In the genomic region with DNA sequence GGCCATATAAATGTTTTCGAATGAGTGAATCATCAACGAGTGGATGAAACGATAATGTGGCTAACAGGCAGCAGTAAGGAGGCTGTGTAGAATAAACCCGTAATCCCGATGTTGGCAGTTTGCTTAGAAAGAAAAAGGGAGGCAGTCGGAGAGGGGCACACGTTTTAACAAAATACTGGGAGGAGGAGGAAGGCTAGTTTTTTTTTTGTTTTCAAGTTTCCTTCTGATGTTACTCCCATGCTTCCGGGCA, we compare ENCODE assay signal across 8 cellular contexts. TPM values are rescaled to one million over a fixed set of nuclear protein-coding genes. Genes with fewer than 3 reads are reported as not detected.
A peak's percentile ranks its signal among the peaks of the same experiment; 100 is the strongest.
DNase-seq lines count a peak whose midpoint lies in the region; ATAC-seq lines count a peak whose summit lies in the region.

No MANE protein-coding gene starts in this region.

- peaks cover 2 to 24% (median 23%) of the 10 kb centered on the region in 5 donors for H3K4me1 ChIP-seq in subcutaneous abdominal adipose tissue (ENCODE audit: control insufficient read depth in 5 of 5, insufficient read depth in 5 of 5, low read length in 5 of 5)

- H3K27me3 Mint-ChIP-seq in activated T-helper 17 cell treated with anti-CD3 and anti-CD28 coated beads, Interleukin-2, amount 50 U/mL, for 72 hours = no peaks in the 10 kb centered on the region

- DNase-seq in NCI-H510A treated with DMSO at 0.1 percent for 48 hours (lab: John Stamatoyannopoulos, UW) (peak; percentile 96), NCI-H510A (lab: John Stamatoyannopoulos, UW) (no peak), pons (ENCODE audit: low spot score) (no peak)

- H3K4me3 Mint-ChIP-seq in activated T-helper 17 cell treated with anti-CD3 and anti-CD28 coated beads, Interleukin-2, amount 50 U/mL, for 72 hours = peak overlapping the region; percentile 89

- H3K27ac Mint-ChIP-seq in activated T-helper 17 cell treated with anti-CD3 and anti-CD28 coated beads, Interleukin-2, amount 50 U/mL, for 72 hours = peak overlapping the region; percentile 88

- H3K9me3 Mint-ChIP-seq in activated T-helper 17 cell treated with anti-CD3 and anti-CD28 coated beads, Interleukin-2, amount 50 U/mL, for 72 hours = no peaks in the 10 kb centered on the region

- H3K27ac ChIP-seq in subcutaneous abdominal adipose tissue (ENCODE audit: low read depth, low read length) = peak overlapping the region; percentile 46

- H3K36me3 ChIP-seq in subcutaneous abdominal adipose tissue (ENCODE audit: control insufficient read depth in 5 of 5, insufficient read depth in 5 of 5, low read length in 5 of 5) = no peaks in the 10 kb centered on the region

- ATAC-seq in activated T-helper 17 cell treated with anti-CD3 and anti-CD28 coated beads, Interleukin-2, amount 50 U/mL, for 72 hours (replicated peaks) = no peak
- no peak for ATAC-seq in GM18909 (IDR thresholded peaks at IDR 0.05; ENCODE audit: poor library complexity, unreplicated experiment)
- no peak for ATAC-seq in HG02798 (IDR thresholded peaks at IDR 0.05; ENCODE audit: poor library complexity, unreplicated experiment)

- no peaks in the 10 kb centered on the region for H3K27me3 ChIP-seq in subcutaneous abdominal adipose tissue (ENCODE audit: control insufficient read depth in 5 of 5, insufficient read depth in 4 of 5, low read length in 5 of 5)

- peak overlapping the region in 4 of 5 donors; percentile 47 to 87 (median 74) for H3K9ac ChIP-seq in subcutaneous abdominal adipose tissue (ENCODE audit: low read length in 5 of 5)

- peaks cover 24% of the 10 kb centered on the region for H3K4me1 Mint-ChIP-seq in activated T-helper 17 cell treated with anti-CD3 and anti-CD28 coated beads, Interleukin-2, amount 50 U/mL, for 72 hours

- H3K4me3 ChIP-seq in iPS-18c (ENCODE audit: insufficient read depth, low read depth, low read length) (peak overlapping the region; percentile 94; the same call in 1 of the 2 replicates), subcutaneous abdominal adipose tissue (ENCODE audit: low read depth in 1 of 5, low read length in 5 of 5) (peak overlapping the region; percentile 89 to 99 (median 98))

- H3K9me3 ChIP-seq in iPS-18c (ENCODE audit: control insufficient read depth, insufficient read depth, low read length) (peaks cover 2% of the 10 kb centered on the region), subcutaneous abdominal adipose tissue (ENCODE audit: control insufficient read depth in 5 of 5, low read length in 5 of 5) (no peaks in the 10 kb centered on the region)

- H3K36me3 Mint-ChIP-seq in activated T-helper 17 cell treated with anti-CD3 and anti-CD28 coated beads, Interleukin-2, amount 50 U/mL, for 72 hours (ENCODE audit: low read depth) = peaks cover 38% of the 10 kb centered on the region

RNA-seq across cellular contexts. Expression of gene MSH2, which starts 0.5 kb away (rescaled TPM):
- 10 to 100 TPM; 45.9 to 58.0 TPM for total RNA-seq in activated T-helper 17 cell treated with anti-CD3 and anti-CD28 coated beads, Interleukin-2, amount 50 U/mL, for 72 hours

RNA-seq across cellular contexts. Expression of gene EPCAM, which starts 33.4 kb away (rescaled TPM):
- total RNA-seq in activated T-helper 17 cell treated with anti-CD3 and anti-CD28 coated beads, Interleukin-2, amount 50 U/mL, for 72 hours = under 1 TPM in 1 of 2 donors, not detected in 1; 0.19 TPM
